1 cellular context compared by ENCODE assay signal in the genomic region with DNA sequence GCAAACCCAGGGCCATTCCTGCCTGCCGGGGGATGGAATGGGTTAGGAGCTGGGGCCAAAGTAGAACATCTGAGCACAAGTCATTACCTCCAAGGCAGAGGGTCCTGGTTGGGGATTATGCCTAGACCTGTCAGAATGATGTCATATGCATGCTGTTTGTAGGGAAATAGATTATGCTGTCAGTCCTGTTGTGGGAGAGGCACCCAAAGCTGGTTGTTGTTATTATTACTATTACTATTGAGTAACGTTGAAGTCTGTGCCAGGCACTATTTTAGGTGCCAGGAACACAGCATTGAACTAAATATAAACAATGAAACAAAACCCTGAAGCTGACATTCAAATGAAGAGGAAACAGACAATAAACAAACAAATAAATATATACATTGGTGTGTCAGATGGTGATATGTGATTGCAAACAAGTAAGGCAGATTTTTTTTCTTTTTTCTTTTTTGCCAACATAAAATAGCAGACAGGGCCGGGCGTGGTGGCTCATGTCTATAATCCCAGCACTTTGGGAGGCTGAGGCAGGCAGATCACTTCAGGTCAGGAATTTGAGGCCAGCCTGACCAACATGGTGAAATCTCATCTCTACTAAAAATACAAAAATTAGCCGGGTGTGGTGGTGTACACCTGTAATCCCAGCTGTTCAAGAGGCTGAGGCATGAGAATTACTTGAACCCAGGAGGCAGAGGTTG.
TF ChIP-seq lines count a peak whose summit lies in the region.

No MANE protein-coding gene starts in this region.

TF ChIP-seq in H1, 55 proteins besides CTCF, POLR2A, EP300 and RAD21:
- TF ChIP-seq KDM4A (IDR thresholded peaks at IDR 0.05; ENCODE audit: low read depth, low read length, severe bottlenecking) = no peak
- TF ChIP-seq JUN (IDR thresholded peaks at IDR 0.05; ENCODE audit: low read depth, low read length) = no peak
- TF ChIP-seq MAX (IDR thresholded peaks at IDR 0.05) = no peak
- TF ChIP-seq SP1 (IDR thresholded peaks at IDR 0.05; ENCODE audit: low read depth, low read length) = no peak
- no peak for TF ChIP-seq EZH2 (IDR thresholded peaks at IDR 0.05; ENCODE audit: low read depth, low read length, severe bottlenecking)
- no peak for TF ChIP-seq TAF1 (IDR thresholded peaks at IDR 0.05; ENCODE audit: low read depth, low read length)
- TF ChIP-seq KDM5A (IDR thresholded peaks at IDR 0.05; ENCODE audit: low read length) = no peak
- no peak for TF ChIP-seq RXRA (IDR thresholded peaks at IDR 0.05; ENCODE audit: insufficient read depth, low read depth, low read length)
- TF ChIP-seq CHD1 (IDR thresholded peaks at IDR 0.05; ENCODE audit: low read depth, low read length) = no peak
- TF ChIP-seq SP2 (IDR thresholded peaks at IDR 0.05; ENCODE audit: low read length) = no peak
- no peak for TF ChIP-seq NRF1 (IDR thresholded peaks at IDR 0.05; ENCODE audit: low read depth, low read length)
- no peak for TF ChIP-seq HDAC2 (IDR thresholded peaks at IDR 0.05; ENCODE audit: borderline replicate concordance in 1 of 2, low read depth in 2 of 2, low read length in 2 of 2)
- no peak for TF ChIP-seq GABPA (IDR thresholded peaks at IDR 0.05; ENCODE audit: borderline replicate concordance, insufficient read depth, low read length)
- no peak for TF ChIP-seq CHD2 (IDR thresholded peaks at IDR 0.05; ENCODE audit: low read length)
- no peak for TF ChIP-seq GTF2F1 (IDR thresholded peaks at IDR 0.05; ENCODE audit: borderline replicate concordance, low read depth, low read length)
- TF ChIP-seq JUND (IDR thresholded peaks at IDR 0.05; ENCODE audit: low read length) = no peak
- TF ChIP-seq PHF8 (conservative IDR thresholded peaks at IDR 0.05; ENCODE audit: low read depth, low read length) = no peak
